11 cellular contexts compared by ENCODE assay signal in genomic region chr13:99335603-99336002, GRCh38. TPM values are rescaled to one million over a fixed set of nuclear protein-coding genes. Genes with fewer than 3 reads are reported as not detected.
A peak's percentile ranks its signal among the peaks of the same experiment; 100 is the strongest.
DNase-seq lines count a peak whose midpoint lies in the region; ATAC-seq, FAIRE-seq and TF ChIP-seq lines count a peak whose summit lies in the region.
"Had no signal": no experiment of that assay in that cellular context is flagged by ENCODE, and none has a peak within 500 bp of the region (broad histone marks: within the 10 kb centered on the region; RNA-seq: fewer than 3 reads in every experiment).

No MANE protein-coding gene starts in this region.

- FAIRE-seq in GM18507 (lab: Jason Lieb, UNC) = peak; percentile 91

- intact Hi-C loops in tibial artery (cut with DNase I; ENCODE audit: low total_unique reads) = no loop called here

- H3K4me3 ChIP-seq in H7 (ENCODE audit: insufficient read depth, low read depth, low read length) (no peak overlapping the region), tibial artery (no peak overlapping the region)
- H3K4me3 ChIP-seq: cardiac muscle cell had no signal

- H3K27me3 ChIP-seq in H7 (ENCODE audit: control insufficient read depth, insufficient read depth, low read length) (no peaks in the 10 kb centered on the region), tibial artery (no peaks in the 10 kb centered on the region)
- H3K27me3 ChIP-seq: cardiac muscle cell had no signal

- H3K27ac ChIP-seq in tibial artery = no peak overlapping the region

- ATAC-seq in GM21381 (IDR thresholded peaks at IDR 0.05; ENCODE audit: unreplicated experiment) = peak; percentile 52
- ATAC-seq in HG03354 (IDR thresholded peaks at IDR 0.05; ENCODE audit: poor library complexity, severe bottlenecking, unreplicated experiment) = peak; percentile 82
- peak; percentile 17 for ATAC-seq in esophagus mucosa
- ATAC-seq: left ventricle myocardium superior had no signal

- H3K36me3 ChIP-seq in H7 (replicated peaks; ENCODE audit: control insufficient read depth, insufficient read depth, low read length) (no peaks in the 10 kb centered on the region), tibial artery (peaks cover 0 to 12% (median 2%) of the 10 kb centered on the region in 3 donors)

- H3K9me3 ChIP-seq in tibial artery = no peaks in the 10 kb centered on the region

- no peak for DNase-seq in GM18507 (ENCODE audit: extremely low spot score, insufficient read length, low read depth)
- DNase-seq in activated CD8-positive, alpha-beta memory T cell treated with anti-CD3 and anti-CD28 coated beads, Interleukin-2, amount 50 U/mL, for 48 hours = no peak
- DNase-seq in H7 = no peak
- no peak for DNase-seq in tibial artery
- DNase-seq: activated CD8-positive, alpha-beta memory T cell treated with anti-CD3 and anti-CD28 coated beads, Interleukin-2, amount 50 U/mL, for 4 hours; left ventricle myocardium superior had no signal

- no peak for TF ChIP-seq CTCF in tibial artery (IDR thresholded peaks at IDR 0.05)

- H3K4me1 ChIP-seq in tibial artery = no peaks in the 10 kb centered on the region

RNA-seq across cellular contexts. Expression of gene GPR183, which starts 28.4 kb away (rescaled TPM):
- 0.76 TPM for total RNA-seq in esophagus mucosa
- total RNA-seq in H7 (2014; rRNA removed; shearing (Covaris generic)) = not detected in 2 replicates
- total RNA-seq: progenitor cell of endocrine pancreas had no signal

Comparison
In these comparisons a context has a peak if more than half of its experiments do, and no peak if none do; other contexts are left out.
1. ATAC-seq: peak in every context shown above with its lines; median percentile 82 in HG03354; 52 in GM21381; 17 in esophagus mucosa.